In genomic region chr3:46209751-46210470, GRCh38 we compare ENCODE assay signal across 24 cellular contexts. TPM values are rescaled to one million over a fixed set of nuclear protein-coding genes. Genes with fewer than 3 reads are reported as not detected.
DNase-seq lines count a peak whose midpoint lies in the region; ATAC-seq lines count a peak whose summit lies in the region.
"Had no signal": no experiment of that assay in that cellular context is flagged by ENCODE, and none has a peak within 500 bp of the region (broad histone marks: within the 10 kb centered on the region; RNA-seq: fewer than 3 reads in every experiment).

No MANE protein-coding gene starts in this region.

- H3K4me3 Mint-ChIP-seq in T-helper 1 cell treated with Interleukin-12 subunit alpha and Interleukin-12 subunit beta and Interleukin-4 antibody, amounts not matched to agents 30 μg/mL and 1 μg/mL, for 36 hours = no peak overlapping the region
- H3K4me3 Mint-ChIP-seq in dendritic cell treated with granulocyte-macrophage colony-stimulating factor and Interleukin-4, amounts not matched to agents 40 ng/mL and 50 ng/mL, for 4 days = no peak overlapping the region
- H3K4me3 Mint-ChIP-seq in natural killer cell treated with Interleukin-12 subunit alpha and Interleukin-12 subunit beta and Interleukin-15 and Interleukin-18, amount 100 ng/mL, for 72 hours = no peak overlapping the region
- H3K4me3 Mint-ChIP-seq: activated B cell treated with CpG ODN at 0.5 μM for 24 hours; activated naive CD8-positive, alpha-beta T cell; brain had no signal

- H3K9me3 ChIP-seq in effector memory CD4-positive, alpha-beta T cell (ENCODE audit: control insufficient read depth, low read length) = no peaks in the 10 kb centered on the region

- H3K36me3 Mint-ChIP-seq in T-helper 1 cell treated with Interleukin-12 subunit alpha and Interleukin-12 subunit beta and Interleukin-4 antibody, amounts not matched to agents 30 μg/mL and 1 μg/mL, for 36 hours (ENCODE audit: low read depth) = peaks cover 20% of the 10 kb centered on the region
- H3K36me3 Mint-ChIP-seq in dendritic cell treated with granulocyte-macrophage colony-stimulating factor and Interleukin-4, amounts not matched to agents 40 ng/mL and 50 ng/mL, for 4 days (ENCODE audit: low read depth) = peaks cover 35% of the 10 kb centered on the region
- no peaks in the 10 kb centered on the region for H3K36me3 Mint-ChIP-seq in natural killer cell treated with Interleukin-12 subunit alpha and Interleukin-12 subunit beta and Interleukin-15 and Interleukin-18, amount 100 ng/mL, for 72 hours
- H3K36me3 Mint-ChIP-seq: activated naive CD8-positive, alpha-beta T cell; brain had no signal

- no peaks in the 10 kb centered on the region for H3K27me3 Mint-ChIP-seq in T-helper 1 cell treated with Interleukin-12 subunit alpha and Interleukin-12 subunit beta and Interleukin-4 antibody, amounts not matched to agents 30 μg/mL and 1 μg/mL, for 36 hours (ENCODE audit: low read depth)
- H3K27me3 Mint-ChIP-seq in dendritic cell treated with granulocyte-macrophage colony-stimulating factor and Interleukin-4, amounts not matched to agents 40 ng/mL and 50 ng/mL, for 4 days = no peaks in the 10 kb centered on the region
- no peaks in the 10 kb centered on the region for H3K27me3 Mint-ChIP-seq in natural killer cell treated with Interleukin-12 subunit alpha and Interleukin-12 subunit beta and Interleukin-15 and Interleukin-18, amount 100 ng/mL, for 72 hours
- H3K27me3 Mint-ChIP-seq: activated B cell treated with CpG ODN at 0.5 μM for 24 hours; activated naive CD8-positive, alpha-beta T cell had no signal

- intact Hi-C loops in dendritic cell treated with granulocyte-macrophage colony-stimulating factor and Interleukin-4, amounts not matched to agents 40 ng/mL and 50 ng/mL, for 4 days (cut with micrococcal nuclease) = loop anchor here (2.0 to 10.0 kb wide), 6 partner anchors 67 to 275 kb away; no protein-coding TSS in a partner anchor

- peak overlapping the region; percentile 45 for H3K27ac Mint-ChIP-seq in T-helper 1 cell treated with Interleukin-12 subunit alpha and Interleukin-12 subunit beta and Interleukin-4 antibody, amounts not matched to agents 30 μg/mL and 1 μg/mL, for 36 hours
- H3K27ac Mint-ChIP-seq in dendritic cell treated with granulocyte-macrophage colony-stimulating factor and Interleukin-4, amounts not matched to agents 40 ng/mL and 50 ng/mL, for 4 days = peak overlapping the region; percentile 97
- H3K27ac Mint-ChIP-seq in natural killer cell treated with Interleukin-12 subunit alpha and Interleukin-12 subunit beta and Interleukin-15 and Interleukin-18, amount 100 ng/mL, for 72 hours = peak overlapping the region; percentile 87 to 96
- H3K27ac Mint-ChIP-seq: activated B cell treated with CpG ODN at 0.5 μM for 24 hours; activated naive CD8-positive, alpha-beta T cell; brain had no signal

- H3K9me3 Mint-ChIP-seq in T-helper 1 cell treated with Interleukin-12 subunit alpha and Interleukin-12 subunit beta and Interleukin-4 antibody, amounts not matched to agents 30 μg/mL and 1 μg/mL, for 36 hours = no peaks in the 10 kb centered on the region
- H3K9me3 Mint-ChIP-seq in dendritic cell treated with granulocyte-macrophage colony-stimulating factor and Interleukin-4, amounts not matched to agents 40 ng/mL and 50 ng/mL, for 4 days = no peaks in the 10 kb centered on the region
- no peaks in the 10 kb centered on the region for H3K9me3 Mint-ChIP-seq in natural killer cell treated with Interleukin-12 subunit alpha and Interleukin-12 subunit beta and Interleukin-15 and Interleukin-18, amount 100 ng/mL, for 72 hours
- H3K9me3 Mint-ChIP-seq: activated B cell treated with CpG ODN at 0.5 μM for 24 hours, brain had no signal

- H3K4me3 ChIP-seq in effector memory CD4-positive, alpha-beta T cell (ENCODE audit: insufficient read depth, low read depth, low read length, poor library complexity, severe bottlenecking) = no peak overlapping the region
- H3K4me3 ChIP-seq: K562 had no signal

- no peak for ATAC-seq in natural killer cell treated with Interleukin-12 subunit alpha and Interleukin-12 subunit beta and Interleukin-15 and Interleukin-18, amount 100 ng/mL, for 72 hours
- ATAC-seq: K562, left colon had no signal

- no peaks in the 10 kb centered on the region for H3K27me3 ChIP-seq in effector memory CD4-positive, alpha-beta T cell (replicated peaks; ENCODE audit: control insufficient read depth, insufficient read depth, low read length, poor library complexity, severe bottlenecking)

- DNase-seq in T-helper 1 cell (no peak), LHCN-M2 (ENCODE audit: low read depth) (peak; percentile 39), NCI-H2227 (lab: John Stamatoyannopoulos, UW; ENCODE audit: unreplicated experiment) (no peak), midbrain (lab: John Stamatoyannopoulos, UW) (no peak)
- DNase-seq in natural killer cell treated with Interleukin-12 subunit alpha and Interleukin-12 subunit beta and Interleukin-15 and Interleukin-18, amount 100 ng/mL, for 72 hours (ENCODE audit: low spot score) = no peak
- no peak for DNase-seq in effector memory CD4-positive, alpha-beta T cell
- DNase-seq: activated B cell treated with CpG ODN at 0.5 μM for 24 hours; C1 segment of cervical spinal cord; dermis blood vessel endothelial cell; DMS 273 treated with DMSO at 0.1 percent for 48 hours; left colon; NCI-H1105 treated with DMSO at 0.1 percent for 48 hours; NCI-H69; SHP77; stimulated activated CD4-positive, alpha-beta T cell treated with anti-CD3 and anti-CD28 coated beads, Interleukin-4, amount 100 ng/mL, for 24 hours had no signal

- peaks cover 43% of the 10 kb centered on the region for H3K4me1 Mint-ChIP-seq in T-helper 1 cell treated with Interleukin-12 subunit alpha and Interleukin-12 subunit beta and Interleukin-4 antibody, amounts not matched to agents 30 μg/mL and 1 μg/mL, for 36 hours (ENCODE audit: low read depth)
- peaks cover 38% of the 10 kb centered on the region for H3K4me1 Mint-ChIP-seq in dendritic cell treated with granulocyte-macrophage colony-stimulating factor and Interleukin-4, amounts not matched to agents 40 ng/mL and 50 ng/mL, for 4 days (ENCODE audit: low read depth)
- peaks cover 42 to 56% of the 10 kb centered on the region in 2 donors for H3K4me1 Mint-ChIP-seq in natural killer cell treated with Interleukin-12 subunit alpha and Interleukin-12 subunit beta and Interleukin-15 and Interleukin-18, amount 100 ng/mL, for 72 hours (ENCODE audit: low read depth in 2 of 2)

- H3K36me3 ChIP-seq in effector memory CD4-positive, alpha-beta T cell (ENCODE audit: control insufficient read depth, insufficient read depth, low read length) = no peaks in the 10 kb centered on the region

- H3K4me1 ChIP-seq in effector memory CD4-positive, alpha-beta T cell (ENCODE audit: control insufficient read depth, insufficient read depth, low read length, poor library complexity, severe bottlenecking) = peaks cover 20% of the 10 kb centered on the region

- H3K27ac ChIP-seq in effector memory CD4-positive, alpha-beta T cell (ENCODE audit: insufficient read depth, low read length, poor library complexity, severe bottlenecking) = no peak overlapping the region

RNA-seq across cellular contexts. Expression of gene CCR1, which starts 1.8 kb away (rescaled TPM):
- total RNA-seq in LHCN-M2 (2014; rRNA removed) = 0.19 and 0.46 TPM in 2 replicates
- not detected for polyA plus RNA-seq in LHCN-M2 (2012)
- 10 to 100 TPM; 52.2 to 92.2 TPM for total RNA-seq in natural killer cell treated with Interleukin-12 subunit alpha and Interleukin-12 subunit beta and Interleukin-15 and Interleukin-18, amount 100 ng/mL, for 72 hours
- total RNA-seq: A172, dermis blood vessel endothelial cell, K562, OCI-LY7 had no signal
- polyA plus RNA-seq: K562 had no signal

RNA-seq across cellular contexts. Expression of gene CCR3, which starts 32.3 kb away (rescaled TPM):
- total RNA-seq in LHCN-M2 (2014; rRNA removed) = not detected in 2 replicates
- polyA plus RNA-seq in LHCN-M2 (2012) = not detected
- total RNA-seq in natural killer cell treated with Interleukin-12 subunit alpha and Interleukin-12 subunit beta and Interleukin-15 and Interleukin-18, amount 100 ng/mL, for 72 hours = 1 to 10 TPM in 1 of 2 donors, under 1 TPM in 1; 0.55 to 4.3 TPM
- total RNA-seq: A172, activated B cell treated with CpG ODN at 0.5 μM for 24 hours, dermis blood vessel endothelial cell, K562, OCI-LY7, subcutaneous adipose tissue, urinary bladder had no signal
- polyA plus RNA-seq: K562, urinary bladder had no signal

Comparison
In these comparisons a context has a peak if more than half of its experiments do, and no peak if none do; other contexts are left out.
1. H3K27ac Mint-ChIP-seq: peak in every context shown above with its lines; median percentile 97 in dendritic cell treated with granulocyte-macrophage colony-stimulating factor and Interleukin-4, amounts not matched to agents 40 ng/mL and 50 ng/mL, for 4 days; 92 in natural killer cell treated with Interleukin-12 subunit alpha and Interleukin-12 subunit beta and Interleukin-15 and Interleukin-18, amount 100 ng/mL, for 72 hours; 45 in T-helper 1 cell treated with Interleukin-12 subunit alpha and Interleukin-12 subunit beta and Interleukin-4 antibody, amounts not matched to agents 30 μg/mL and 1 μg/mL, for 36 hours.
2. RNA of gene CCR1, which starts 1.8 kb away (total RNA-seq): 52.2 to 92.2 TPM in natural killer cell treated with Interleukin-12 subunit alpha and Interleukin-12 subunit beta and Interleukin-15 and Interleukin-18, amount 100 ng/mL, for 72 hours; 0.19 to 0.46 TPM in LHCN-M2; every median in the first group is over 10 times any median in the second.